31 cellular contexts compared by ENCODE assay signal in the genomic region with DNA sequence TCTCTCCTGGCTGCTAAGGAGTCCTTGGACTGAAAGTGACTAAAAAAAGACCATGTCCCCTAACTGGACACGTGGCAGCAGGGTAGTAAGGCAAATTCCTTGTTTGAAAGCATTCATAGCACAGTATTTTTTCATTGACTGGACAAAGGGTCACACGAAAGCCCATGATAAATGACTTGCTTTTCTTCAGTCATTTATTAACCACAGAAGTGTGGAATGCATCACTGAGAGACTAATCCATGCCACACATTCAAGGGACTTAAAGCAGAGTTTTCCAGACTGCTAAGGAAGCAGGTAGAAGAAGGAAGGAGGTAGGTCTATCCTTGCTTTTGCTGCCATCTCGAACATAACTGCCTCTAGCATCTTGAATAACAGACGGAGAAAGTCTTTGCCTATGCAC. TPM values are rescaled to one million over a fixed set of nuclear protein-coding genes. Genes with fewer than 3 reads are reported as not detected.
"Had no signal": no experiment of that assay in that cellular context is flagged by ENCODE, and none has a peak within 500 bp of the region (broad histone marks: within the 10 kb centered on the region; RNA-seq: fewer than 3 reads in every experiment).

No MANE protein-coding gene starts in this region.

- H3K9me3 Mint-ChIP-seq: activated CD4-positive, alpha-beta T cell treated with anti-CD3 and anti-CD28 coated beads, Interleukin-2, amount 10 ng/mL, durations not matched to agents 7 days and 5 days; activated naive CD4-positive, alpha-beta T cell treated with anti-CD3 and anti-CD28 coated beads, Interleukin-2, amount 50 U/mL, for 24 hours; activated naive CD8-positive, alpha-beta T cell treated with anti-CD3 and anti-CD28 coated beads, Interleukin-2, amount 10 ng/mL, durations not matched to agents 7 days and 5 days; activated T-helper 17 cell treated with anti-CD3 and anti-CD28 coated beads, Interleukin-2, amount 50 U/mL, for 72 hours; T-helper 1 cell treated with Interleukin-12 subunit alpha and Interleukin-12 subunit beta and Interleukin-4 antibody, amounts not matched to agents 30 μg/mL and 1 μg/mL, for 36 hours; T-helper 2 cell treated with Interferon-gamma antibody and Interleukin-4, amounts not matched to agents 5 μg/mL and 100 μg/mL, for 36 hours had no signal

- DNase-seq: activated CD4-positive, alpha-beta T cell treated with anti-CD3 and anti-CD28 coated beads for 36 hours; activated CD4-positive, alpha-beta T cell treated with anti-CD3 and anti-CD28 coated beads, Interleukin-2, amount 10 ng/mL, durations not matched to agents 7 days and 5 days; activated CD4-positive, alpha-beta T cell treated with anti-CD3 and anti-CD28 coated beads, Interleukin-2, amount 50 U/mL, for 48 hours; activated CD8-positive, alpha-beta memory T cell treated with anti-CD3 and anti-CD28 coated beads, Interleukin-2, amount 50 U/mL, for 48 hours; activated effector memory CD4-positive, alpha-beta T cell treated with anti-CD3 and anti-CD28 coated beads, Interleukin-2, amount 50 U/mL, for 16 hours; activated naive CD4-positive, alpha-beta T cell; activated naive CD8-positive, alpha-beta T cell treated with anti-CD3 and anti-CD28 coated beads, Interleukin-2, amount 10 ng/mL, durations not matched to agents 7 days and 5 days; activated T-cell treated with anti-CD3 and anti-CD28 coated beads, Interleukin-2, amount 50 U/mL, for 72 hours; adrenal gland; brain microvascular endothelial cell; MM.1S; MV-4-11; NCI-H1092; NCI-H1436 treated with DMSO at 0.1 percent for 48 hours; NCI-H1694 treated with DMSO at 0.1 percent for 48 hours; NCI-H2029; NCI-H345; NCI-H524 treated with DMSO at 0.1 percent for 48 hours; Peyer's patch; RPMI8226; SHP77 treated with DMSO at 0.1 percent for 48 hours; SK-N-SH had no signal

- H3K4me1 ChIP-seq: adrenal gland, Peyer's patch, SJSA1 had no signal

- H3K36me3 Mint-ChIP-seq: activated naive CD4-positive, alpha-beta T cell treated with anti-CD3 and anti-CD28 coated beads, Interleukin-2, amount 50 U/mL, for 24 hours; activated naive CD8-positive, alpha-beta T cell treated with anti-CD3 and anti-CD28 coated beads, Interleukin-2, amount 10 ng/mL, durations not matched to agents 7 days and 5 days had no signal

- H3K27ac ChIP-seq: adrenal gland, brain microvascular endothelial cell, KMS-11, Peyer's patch, SJSA1 had no signal

- H3K4me3 ChIP-seq: adrenal gland, Peyer's patch, SJSA1 had no signal

- ATAC-seq: activated CD4-positive, alpha-beta T cell treated with anti-CD3 and anti-CD28 coated beads for 36 hours; activated CD4-positive, CD25-positive, alpha-beta regulatory T cell treated with anti-CD3 and anti-CD28 coated beads, Interleukin-2, amount 50 U/mL, for 24 hours; activated T-cell treated with anti-CD3 and anti-CD28 coated beads, Interleukin-2, amount 50 U/mL, for 72 hours; activated T-helper 17 cell treated with anti-CD3 and anti-CD28 coated beads, Interleukin-2, amount 50 U/mL, for 72 hours had no signal

- H3K27me3 ChIP-seq: adrenal gland, brain microvascular endothelial cell, Peyer's patch, SJSA1 had no signal

- H3K4me2 ChIP-seq: KMS-11, SK-N-SH had no signal

- H3K9me3 ChIP-seq: adrenal gland, Peyer's patch, SJSA1, SK-N-SH had no signal

- H3K4me3 Mint-ChIP-seq: activated CD4-positive, alpha-beta T cell treated with anti-CD3 and anti-CD28 coated beads for 36 hours; activated CD4-positive, alpha-beta T cell treated with anti-CD3 and anti-CD28 coated beads, Interleukin-2, amount 10 ng/mL, durations not matched to agents 7 days and 5 days; activated naive CD4-positive, alpha-beta T cell treated with anti-CD3 and anti-CD28 coated beads, Interleukin-2, amount 50 U/mL, for 24 hours; activated naive CD8-positive, alpha-beta T cell treated with anti-CD3 and anti-CD28 coated beads, Interleukin-2, amount 10 ng/mL, durations not matched to agents 7 days and 5 days; activated T-cell treated with anti-CD3 and anti-CD28 coated beads, Interleukin-2, amount 50 U/mL, for 72 hours; activated T-helper 17 cell treated with anti-CD3 and anti-CD28 coated beads, Interleukin-2, amount 50 U/mL, for 72 hours; T-helper 1 cell treated with Interleukin-12 subunit alpha and Interleukin-12 subunit beta and Interleukin-4 antibody, amounts not matched to agents 30 μg/mL and 1 μg/mL, for 36 hours; T-helper 2 cell treated with Interferon-gamma antibody and Interleukin-4, amounts not matched to agents 5 μg/mL and 100 μg/mL, for 36 hours had no signal

- H3K36me3 ChIP-seq: adrenal gland, brain microvascular endothelial cell, Peyer's patch, SJSA1 had no signal

- H3K9ac ChIP-seq: KMS-11, SK-N-SH had no signal

- H3K4me1 Mint-ChIP-seq: activated CD4-positive, alpha-beta T cell treated with anti-CD3 and anti-CD28 coated beads for 36 hours; activated CD4-positive, alpha-beta T cell treated with anti-CD3 and anti-CD28 coated beads, Interleukin-2, amount 10 ng/mL, durations not matched to agents 7 days and 5 days; activated naive CD4-positive, alpha-beta T cell treated with anti-CD3 and anti-CD28 coated beads, Interleukin-2, amount 50 U/mL, for 24 hours; activated naive CD8-positive, alpha-beta T cell treated with anti-CD3 and anti-CD28 coated beads, Interleukin-2, amount 10 ng/mL, durations not matched to agents 7 days and 5 days; activated T-helper 17 cell treated with anti-CD3 and anti-CD28 coated beads, Interleukin-2, amount 50 U/mL, for 72 hours had no signal

- H3K27ac Mint-ChIP-seq: activated CD4-positive, alpha-beta T cell treated with anti-CD3 and anti-CD28 coated beads for 36 hours; activated CD4-positive, alpha-beta T cell treated with anti-CD3 and anti-CD28 coated beads, Interleukin-2, amount 10 ng/mL, durations not matched to agents 7 days and 5 days; activated naive CD4-positive, alpha-beta T cell treated with anti-CD3 and anti-CD28 coated beads, Interleukin-2, amount 50 U/mL, for 24 hours; activated naive CD8-positive, alpha-beta T cell treated with anti-CD3 and anti-CD28 coated beads, Interleukin-2, amount 10 ng/mL, durations not matched to agents 7 days and 5 days; activated T-cell treated with anti-CD3 and anti-CD28 coated beads, Interleukin-2, amount 50 U/mL, for 72 hours; activated T-helper 17 cell treated with anti-CD3 and anti-CD28 coated beads, Interleukin-2, amount 50 U/mL, for 72 hours; T-helper 1 cell treated with Interleukin-12 subunit alpha and Interleukin-12 subunit beta and Interleukin-4 antibody, amounts not matched to agents 30 μg/mL and 1 μg/mL, for 36 hours; T-helper 2 cell treated with Interferon-gamma antibody and Interleukin-4, amounts not matched to agents 5 μg/mL and 100 μg/mL, for 36 hours had no signal

RNA-seq across cellular contexts. Expression of a gene that starts 31.2 kb away (rescaled TPM):
- total RNA-seq: activated naive CD8-positive, alpha-beta T cell treated with anti-CD3 and anti-CD28 coated beads, Interleukin-2, amount 10 ng/mL, durations not matched to agents 7 days and 5 days; LHCN-M2; NCI-H460; SJSA1 had no signal
- polyA plus RNA-seq: SK-N-SH had no signal
